Comparison of ENCODE assay signal across 8 cellular contexts in the genomic region with DNA sequence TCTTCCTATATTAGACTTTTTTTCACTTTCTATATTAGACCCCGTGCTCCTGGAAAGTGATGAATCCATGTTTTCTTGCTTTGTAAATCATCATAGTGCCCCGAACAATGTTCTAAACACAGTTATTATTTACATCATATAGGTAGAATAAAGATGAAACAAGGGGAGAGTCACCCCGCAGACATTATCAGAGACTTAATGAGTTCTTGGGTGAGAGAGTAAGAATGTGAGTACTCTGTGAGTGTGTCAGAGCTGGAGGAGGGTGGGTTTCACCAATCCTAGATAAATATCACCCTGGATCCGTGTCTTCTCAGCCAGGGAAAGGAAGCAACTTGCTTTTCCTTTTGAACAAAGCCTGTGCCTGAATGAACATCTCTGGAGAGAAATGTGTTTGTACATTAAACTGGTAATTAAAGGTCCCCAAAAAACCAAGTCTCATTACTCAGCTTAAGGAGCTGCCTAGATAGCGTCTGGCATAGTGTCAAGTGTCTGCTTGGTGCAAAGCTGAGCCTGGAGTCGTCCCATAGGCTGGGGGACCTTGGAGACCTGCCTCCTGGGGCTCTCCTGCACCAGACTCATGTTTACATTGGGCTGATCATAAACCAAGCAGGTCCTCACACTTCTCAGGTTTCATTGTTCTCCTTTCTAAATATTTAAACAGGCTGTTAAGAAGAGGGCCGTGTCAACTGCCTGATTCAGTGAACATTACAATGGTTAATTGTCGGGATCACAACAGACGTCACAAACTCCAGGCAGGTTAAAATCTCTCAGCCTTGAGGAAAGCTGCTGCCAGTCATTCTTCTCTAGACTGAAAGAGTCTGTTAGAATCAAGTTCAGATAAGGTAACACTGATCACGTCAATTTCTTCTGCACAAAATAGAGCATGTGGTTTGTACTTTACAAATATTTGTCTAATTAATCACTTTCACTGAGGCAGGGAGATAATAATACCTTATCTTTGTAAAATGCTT.
DNase-seq lines count a peak whose midpoint lies in the region; FAIRE-seq and TF ChIP-seq lines count a peak whose summit lies in the region.

No MANE protein-coding gene starts in this region.

- H3K36me3 ChIP-seq in cardiac muscle cell (no peaks in the 10 kb centered on the region), left ventricle myocardium inferior (no peaks in the 10 kb centered on the region)

- H3K4me1 ChIP-seq in cardiac muscle cell (ENCODE audit: low read depth) (peaks cover 43% of the 10 kb centered on the region), left ventricle myocardium inferior (peaks cover 29% of the 10 kb centered on the region)

- peak overlapping the region; percentile 21 for H3K27ac ChIP-seq in cardiac muscle cell
- no peak overlapping the region for H3K27ac ChIP-seq in left ventricle myocardium inferior (replicated peaks)

- TF ChIP-seq CTCF in cardiac muscle cell (IDR thresholded peaks at IDR 0.05; ENCODE audit: low read depth, low read length) = no peak
- TF ChIP-seq CTCF in left ventricle myocardium inferior (IDR thresholded peaks at IDR 0.05; ENCODE audit: borderline replicate concordance) = no peak
- TF ChIP-seq CTCF in D721Med (IDR thresholded peaks at IDR 0.05; ENCODE audit: insufficient read depth, missing control alignments) = no peak

- DNase-seq in cardiac muscle cell (ENCODE audit: low read depth in 1 of 2, low spot score in 1 of 2) (peak; percentile 44 to 60), left ventricle myocardium inferior (no peak), NCI-H82 (lab: John Stamatoyannopoulos, UW) (peak; percentile 78), glomerular visceral epithelial cell (ENCODE audit: extremely low spot score) (peak; percentile 5), urothelium cell line (ENCODE audit: low spot score) (peak; percentile 55), GM03348 (ENCODE audit: low spot score) (no peak), GF-D8 (lab: John Stamatoyannopoulos, UW) (no peak), D721Med (ENCODE audit: insufficient read length, low spot score) (no peak)

- H3K4me3 ChIP-seq in cardiac muscle cell (no peak overlapping the region), left ventricle myocardium inferior (no peak overlapping the region)

- intact Hi-C loops in left ventricle myocardium inferior (cut with micrococcal nuclease) = no loop called here

- H3K27me3 ChIP-seq in cardiac muscle cell (no peaks in the 10 kb centered on the region), left ventricle myocardium inferior (ENCODE audit: low read depth) (no peaks in the 10 kb centered on the region)

- no peak for FAIRE-seq in urothelium cell line (lab: Jason Lieb, UNC)
- no peak for FAIRE-seq in D721Med (lab: Jason Lieb, UNC)

- H3K9me3 ChIP-seq in cardiac muscle cell (ENCODE audit: low read depth) (no peaks in the 10 kb centered on the region), left ventricle myocardium inferior (replicated peaks) (no peaks in the 10 kb centered on the region)

Comparison
In these comparisons a context has a peak if more than half of its experiments do, and no peak if none do; other contexts are left out.
1. DNase-seq: peak in cardiac muscle cell (2 of 2), NCI-H82 (single experiment), glomerular visceral epithelial cell (single experiment) and urothelium cell line (single experiment); none in left ventricle myocardium inferior (single experiment), GM03348 (single experiment), GF-D8 (single experiment) and D721Med (single experiment).